ENCODE assay signal across 8 cellular contexts in the genomic region with DNA sequence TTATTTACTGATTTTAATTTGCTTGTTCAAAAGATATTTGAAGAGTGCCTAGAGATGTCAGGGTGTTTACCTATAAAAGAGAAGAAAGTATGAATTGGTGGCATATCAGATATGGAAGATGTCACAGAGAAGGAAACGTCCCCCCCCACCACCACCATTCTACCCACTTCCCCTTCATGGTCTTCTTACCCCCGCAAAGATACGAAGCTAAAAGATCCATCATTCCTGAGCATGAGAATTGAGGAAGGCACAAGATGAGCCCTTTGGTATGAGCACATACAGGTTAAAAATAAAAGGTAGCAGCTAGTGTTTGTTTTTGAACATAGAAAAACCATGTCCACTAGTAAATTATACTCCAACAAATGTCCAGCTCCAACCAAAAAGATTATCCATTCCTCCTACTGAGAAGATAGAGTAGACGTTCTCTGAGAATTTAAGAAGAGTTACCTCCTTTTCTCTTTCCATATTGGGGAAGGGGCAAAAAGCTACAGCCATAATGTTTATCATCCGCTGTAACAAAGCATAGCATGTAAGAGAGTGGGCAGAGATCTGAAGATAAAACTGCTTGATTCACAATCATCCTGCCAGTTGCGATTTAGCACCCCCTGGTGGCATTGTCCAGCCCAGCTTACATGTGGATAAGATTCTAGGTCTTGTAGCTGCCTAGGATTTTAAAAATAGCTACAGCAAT. TPM values are rescaled to one million over a fixed set of nuclear protein-coding genes. Genes with fewer than 3 reads are reported as not detected.
DNase-seq lines count a peak whose midpoint lies in the region; ATAC-seq lines count a peak whose summit lies in the region.

No MANE protein-coding gene starts in this region.

- DNase-seq in EH (ENCODE audit: low read depth) (peak; percentile 82), NCI-H510A treated with DMSO at 0.1 percent for 48 hours (lab: John Stamatoyannopoulos, UW) (peak; percentile 79), cerebellum (ENCODE audit: low spot score) (peak; percentile 70), left colon (peak; percentile 68 to 89)
- peak; percentile 80 to 92 for DNase-seq in activated CD4-positive, alpha-beta T cell treated with anti-CD3 and anti-CD28 coated beads for 4 hours
- DNase-seq in stimulated activated CD4-positive, alpha-beta T cell treated with anti-CD3 and anti-CD28 coated beads, Interleukin-4, amount 100 ng/mL, for 1 hour: peak; percentile 89

- ATAC-seq in HG03108 (IDR thresholded peaks at IDR 0.05; ENCODE audit: unreplicated experiment): peak; percentile 69
- ATAC-seq in left colon: peak; percentile 88
- no peak for ATAC-seq in GM18511 (IDR thresholded peaks at IDR 0.05; ENCODE audit: unreplicated experiment)

- intact Hi-C loops in left colon (cut with DNase I, micrococcal nuclease): loop anchor here in 1 of 2 donors (10.0 kb wide), 1 partner anchor 154 kb away; a partner anchor contains a TSS

RNA-seq across cellular contexts. Expression of gene NFYB, which starts 29.1 kb away (rescaled TPM):
- 33.8 TPM for total RNA-seq in cerebellum
- total RNA-seq in left colon: 10 to 100 TPM; 13.7 to 17.3 TPM

RNA-seq across cellular contexts. Expression of gene HCFC2, which starts 44.6 kb away (rescaled TPM):
- total RNA-seq in cerebellum (51.0 TPM), left colon (10 to 100 TPM; 10.7 to 14.0 TPM)

RNA-seq across cellular contexts. Expression of gene GLT8D2, which starts 58.9 kb away (rescaled TPM):
- total RNA-seq in cerebellum (9.2 TPM), left colon (1 to 10 TPM; 1.9 to 5.0 TPM)
